ENCODE assay signal across 8 cellular contexts in genomic region chr4:121711263-121712000, GRCh38. TPM values are rescaled to one million over a fixed set of nuclear protein-coding genes. Genes with fewer than 3 reads are reported as not detected.
DNase-seq lines count a peak whose midpoint lies in the region; ATAC-seq and TF ChIP-seq lines count a peak whose summit lies in the region.

No MANE protein-coding gene starts in this region.

- no peaks in the 10 kb centered on the region for H3K9me3 ChIP-seq in endocrine pancreas (ENCODE audit: control insufficient read depth, low read length)

- DNase-seq in D341Med (ENCODE audit: low spot score) = peak; percentile 41
- DNase-seq in lung microvascular endothelial cell (ENCODE audit: low read depth in 2 of 2) = peak; percentile 84 to 93
- DNase-seq in stimulated activated CD8-positive, alpha-beta memory T cell treated with anti-CD3 and anti-CD28 coated beads, Interleukin-2, amount 100 ng/mL, for 48 hours (ENCODE audit: low read depth in 2 of 2) = peak; percentile 50 to 53
- no peak for DNase-seq in KG1 (lab: John Stamatoyannopoulos, UW)

- no peaks in the 10 kb centered on the region for H3K4me1 ChIP-seq in endocrine pancreas (ENCODE audit: control insufficient read depth, insufficient read depth, low read length)

- H3K9ac ChIP-seq in endocrine pancreas (ENCODE audit: control insufficient read depth, insufficient read depth, low read length) = no peak overlapping the region

- H3K4me3 ChIP-seq in endocrine pancreas (ENCODE audit: control insufficient read depth, insufficient read depth, low read length) = peak overlapping the region; percentile 28

- H3K27me3 ChIP-seq in endocrine pancreas (ENCODE audit: control insufficient read depth, insufficient read depth, low read length) = no peaks in the 10 kb centered on the region

- H3K36me3 ChIP-seq in endocrine pancreas (ENCODE audit: control insufficient read depth, insufficient read depth, low read length) = no peaks in the 10 kb centered on the region

- ATAC-seq in GM19463 (IDR thresholded peaks at IDR 0.05; ENCODE audit: unreplicated experiment) (peak; percentile 95), HG03439 (IDR thresholded peaks at IDR 0.05; ENCODE audit: unreplicated experiment) (peak; percentile 92), SK-N-SH treated with all-trans-retinoic acid at 6 μM for 48 hours (peak; percentile 100)

TF ChIP-seq in SK-N-SH treated with all-trans-retinoic acid at 6 μM for 48 hours, 23 proteins besides CTCF, POLR2A, EP300 and RAD21:
- no peak for TF ChIP-seq ESRRG (CRISPR knock-in tag; IDR thresholded peaks at IDR 0.05)
- TF ChIP-seq ZFP30 (CRISPR knock-in tag; IDR thresholded peaks at IDR 0.05) = no peak
- TF ChIP-seq ARNTL (CRISPR knock-in tag; IDR thresholded peaks at IDR 0.05; ENCODE audit: borderline replicate concordance, low read depth) = no peak
- no peak for TF ChIP-seq RARB (CRISPR knock-in tag; IDR thresholded peaks at IDR 0.05)
- no peak for TF ChIP-seq ISL1 (CRISPR knock-in tag; IDR thresholded peaks at IDR 0.05)
- TF ChIP-seq ZNF70 (CRISPR knock-in tag; IDR thresholded peaks at IDR 0.05) = no peak
- TF ChIP-seq, protein P1, sequence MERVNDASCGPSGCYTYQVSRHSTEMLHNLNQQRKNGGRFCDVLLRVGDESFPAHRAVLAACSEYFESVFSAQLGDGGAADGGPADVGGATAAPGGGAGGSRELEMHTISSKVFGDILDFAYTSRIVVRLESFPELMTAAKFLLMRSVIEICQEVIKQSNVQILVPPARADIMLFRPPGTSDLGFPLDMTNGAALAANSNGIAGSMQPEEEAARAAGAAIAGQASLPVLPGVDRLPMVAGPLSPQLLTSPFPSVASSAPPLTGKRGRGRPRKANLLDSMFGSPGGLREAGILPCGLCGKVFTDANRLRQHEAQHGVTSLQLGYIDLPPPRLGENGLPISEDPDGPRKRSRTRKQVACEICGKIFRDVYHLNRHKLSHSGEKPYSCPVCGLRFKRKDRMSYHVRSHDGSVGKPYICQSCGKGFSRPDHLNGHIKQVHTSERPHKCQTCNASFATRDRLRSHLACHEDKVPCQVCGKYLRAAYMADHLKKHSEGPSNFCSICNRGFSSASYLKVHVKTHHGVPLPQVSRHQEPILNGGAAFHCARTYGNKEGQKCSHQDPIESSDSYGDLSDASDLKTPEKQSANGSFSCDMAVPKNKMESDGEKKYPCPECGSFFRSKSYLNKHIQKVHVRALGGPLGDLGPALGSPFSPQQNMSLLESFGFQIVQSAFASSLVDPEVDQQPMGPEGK (CRISPR knock-in tag; IDR thresholded peaks at IDR 0.05; ENCODE audit: borderline replicate concordance) = no peak
- no peak for TF ChIP-seq POU6F1 (CRISPR knock-in tag; IDR thresholded peaks at IDR 0.05; ENCODE audit: borderline replicate concordance, low read depth)

RNA-seq across cellular contexts. Expression of gene ANXA5, which starts 14.7 kb away (rescaled TPM):
- total RNA-seq in lung microvascular endothelial cell = 364 and 402 TPM in 2 replicates

RNA-seq across cellular contexts. Expression of gene SMIM43, which starts 53.5 kb away (rescaled TPM):
- 0.40 and 0.65 TPM in 2 replicates for total RNA-seq in lung microvascular endothelial cell
